In genomic region chr13:29593605-29594297, GRCh38 we compare ENCODE assay signal across 7 cellular contexts. TPM values are rescaled to one million over a fixed set of nuclear protein-coding genes. Genes with fewer than 3 reads are reported as not detected.
A peak's percentile ranks its signal among the peaks of the same experiment; 100 is the strongest.
DNase-seq lines count a peak whose midpoint lies in the region; ATAC-seq, FAIRE-seq and TF ChIP-seq lines count a peak whose summit lies in the region.

No MANE protein-coding gene starts in this region.

- H2BK120ac ChIP-seq in H1 (replicated peaks; ENCODE audit: low read depth, low read length) = no peak overlapping the region

- no peak overlapping the region for H2BK15ac ChIP-seq in H1 (ENCODE audit: low read length)

- H3K23ac ChIP-seq in H1 (ENCODE audit: insufficient read length) = no peak overlapping the region

- H3K4me1 ChIP-seq in H1 (replicated peaks in 1 of 4; ENCODE audit: control insufficient read depth in 3 of 4, insufficient read depth in 4 of 4, low read length in 3 of 4) = peaks cover 5 to 18% (median 12%) of the 10 kb centered on the region in 4 experiments
- no peaks in the 10 kb centered on the region for H3K4me1 ChIP-seq in pancreas

- peak overlapping the region; percentile 70 to 96 for H3K4me2 ChIP-seq in H1 (ENCODE audit: insufficient read depth in 1 of 2, low read depth in 2 of 2, low read length in 2 of 2)

- no peak overlapping the region for H3K14ac ChIP-seq in H1 (ENCODE audit: insufficient read length)

- no peak overlapping the region for H3K56ac ChIP-seq in H1 (replicated peaks; ENCODE audit: insufficient read length, low read depth, low read length)

- H3K9me3 ChIP-seq in H1 (ENCODE audit: insufficient read depth in 2 of 2, low read depth in 1 of 2, low read length in 1 of 2) = no peaks in the 10 kb centered on the region
- H3K9me3 ChIP-seq in pancreas = no peaks in the 10 kb centered on the region

- H3K23me2 ChIP-seq in H1 (ENCODE audit: low read depth, low read length) = peaks cover 4% of the 10 kb centered on the region; the same call in 1 of the 2 replicates

- 64% methylated on average over 8 of the region's 8 CpGs; no CpG with 5 or more reads in 1 of the 2 experiments for WGBS in H1 (ENCODE audit: extremely low coverage in 1 of 2, insufficient coverage in 1 of 2, insufficient read length in 1 of 2, insufficient replicate concordance in 2 of 2, low coverage in 1 of 2, low lambda C conversion rate in 2 of 2, missing lambda C conversion rate in 1 of 2), 2 experiments
- 34 to 38% methylated on average over 8 of the region's 8 CpGs for WGBS in pancreas, 2 donors

- POLR2A ChIA-PET in H1 (lab: Charles Lee; ENCODE audit: partially characterized antibody) = interaction anchor here (0.6 to 3.5 kb wide), 7 partner anchors 7 to 86 kb away, joined by 3 to 25 read pairs (median 6); no protein-coding TSS in a partner anchor

- no peak overlapping the region for H4K8ac ChIP-seq in H1 (ENCODE audit: extremely low read depth, insufficient read depth, low read length)

- TF ChIP-seq CTCF in GM12864 (IDR thresholded peaks at IDR 0.05; ENCODE audit: low read depth, low read length, missing control alignments) (no peak), H1 (IDR thresholded peaks at IDR 0.05; ENCODE audit: control extremely low read depth in 1 of 3, insufficient read depth in 1 of 3, low read depth in 1 of 3, low read length in 3 of 3) (no peak), pancreas (IDR thresholded peaks at IDR 0.05) (no peak)

- H3K79me1 ChIP-seq in H1 (ENCODE audit: low read depth, low read length) = peaks cover 23% of the 10 kb centered on the region

- H2BK5ac ChIP-seq in H1 (ENCODE audit: low read depth, low read length) = no peak overlapping the region

- ATAC-seq in pancreas (no peak), GM21390 (IDR thresholded peaks at IDR 0.05; ENCODE audit: unreplicated experiment) (no peak)

- H3K4ac ChIP-seq in H1 (replicated peaks; ENCODE audit: insufficient read length, low read depth, low read length) = no peak overlapping the region

- H3K27ac ChIP-seq in H1 (ENCODE audit: low read depth, low read length) = no peak overlapping the region
- H3K27ac ChIP-seq in pancreas = peak overlapping the region; percentile 90 to 95 (median 92)

- H4K20me1 ChIP-seq in H1 (replicated peaks in 1 of 2; ENCODE audit: control insufficient read depth in 1 of 2, insufficient read depth in 2 of 2, low read length in 2 of 2) = peaks cover 19 to 36% of the 10 kb centered on the region in 2 experiments

- H3K36me3 ChIP-seq in H1 (ENCODE audit: control insufficient read depth in 2 of 4, insufficient read depth in 4 of 4, low read length in 3 of 4) (peaks cover 0 to 3% (median 0%) of the 10 kb centered on the region in 4 experiments; a peak in 1 of 8 replicates), pancreas (no peaks in the 10 kb centered on the region)

- H4K5ac ChIP-seq in H1 (ENCODE audit: insufficient read length, low read depth, low read length) = no peak overlapping the region

- TF ChIP-seq RAD21 in H1 (IDR thresholded peaks at IDR 0.05 in 1 of 2, conservative IDR thresholded peaks at IDR 0.05 in 1 of 2; ENCODE audit: low read depth in 2 of 2, low read length in 2 of 2) = no peak

- TF ChIP-seq POLR2A in H1 (IDR thresholded peaks at IDR 0.05; ENCODE audit: control extremely low read depth in 1 of 2, low read depth in 2 of 2, low read length in 2 of 2) = no peak

- no peak overlapping the region for H2BK20ac ChIP-seq in H1 (ENCODE audit: low read length)

- no peak overlapping the region for H4K91ac ChIP-seq in H1 (replicated peaks; ENCODE audit: insufficient read length, low read length)

- no peak for TF ChIP-seq EP300 in H1 (IDR thresholded peaks at IDR 0.05; ENCODE audit: borderline replicate concordance in 1 of 2, low read depth in 2 of 2, low read length in 2 of 2)

- peaks cover 47 to 65% of the 10 kb centered on the region in 2 experiments for H3K79me2 ChIP-seq in H1 (ENCODE audit: control insufficient read depth in 1 of 2, insufficient read depth in 2 of 2, low read length in 2 of 2)

- H3K18ac ChIP-seq in H1 (ENCODE audit: extremely low read depth, low read length) = no peak overlapping the region

- no peak for FAIRE-seq in H1 (lab: Jason Lieb, UNC)
- peak; percentile 49 for FAIRE-seq in pancreas (lab: Jason Lieb, UNC)

- no peak overlapping the region for H2BK12ac ChIP-seq in H1 (ENCODE audit: low read depth, low read length)

- peaks cover 0 to 2% (median 0%) of the 10 kb centered on the region in 4 experiments; a peak in 1 of 7 replicates for H3K27me3 ChIP-seq in H1 (replicated peaks in 1 of 4; ENCODE audit: control insufficient read depth in 3 of 4, extremely low read depth in 1 of 4, insufficient read depth in 3 of 4, low read length in 3 of 4)
- no peaks in the 10 kb centered on the region for H3K27me3 ChIP-seq in pancreas

- peak overlapping the region in 2 of 4 experiments; percentile 92 to 96; a peak in 5 of 7 replicates for H3K9ac ChIP-seq in H1 (replicated peaks in 1 of 4; ENCODE audit: extremely low read depth in 1 of 4, low read depth in 3 of 4, low read length in 3 of 4)

- intact Hi-C loops in pancreas (cut with DNase I) = no loop called here

- peak overlapping the region; percentile 89 for H3K4me3 ChIP-seq in GM12864 (ENCODE audit: low read depth, low read length)
- H3K4me3 ChIP-seq in H1 (ENCODE audit: extremely low read depth in 1 of 4, insufficient read depth in 2 of 4, low read depth in 3 of 4, low read length in 4 of 4) = peak overlapping the region; percentile 70 to 91 (median 86); a peak in 7 of 8 replicates
- peak overlapping the region in 3 of 4 donors; percentile 91 to 99 (median 98) for H3K4me3 ChIP-seq in pancreas

- no peak overlapping the region for H2AK5ac ChIP-seq in H1 (ENCODE audit: low read depth, low read length)

- CTCF ChIA-PET in H1 (lab: Charles Lee; ENCODE audit: partially characterized antibody) = no interaction called here

- DNase-seq in GM12864 (ENCODE audit: low read depth) = no peak
- peak; percentile 25 for DNase-seq in OCI-M1 (lab: John Stamatoyannopoulos, UW)
- no peak for DNase-seq in H1 (ENCODE audit: low read depth in 1 of 2, low spot score in 2 of 2)
- DNase-seq in pancreas = no peak
- no peak for DNase-seq in CD1c-positive myeloid dendritic cell (ENCODE audit: extremely low spot score)
- no peak for DNase-seq in SKM-1 (lab: John Stamatoyannopoulos, UW; ENCODE audit: unreplicated experiment)

- no peak overlapping the region for H2AFZ ChIP-seq in H1 (ENCODE audit: low read length)

TF ChIP-seq in H1, 55 proteins besides CTCF, POLR2A, EP300 and RAD21 (continues in another document):
- TF ChIP-seq JUND (IDR thresholded peaks at IDR 0.05; ENCODE audit: low read length) (no peak), CREB1 (IDR thresholded peaks at IDR 0.05) (no peak), YY1 (IDR thresholded peaks at IDR 0.05; ENCODE audit: low read depth, low read length) (no peak), POU5F1 (IDR thresholded peaks at IDR 0.05; ENCODE audit: low read depth, low read length) (no peak), BCL11A (IDR thresholded peaks at IDR 0.05; ENCODE audit: low read depth in 2 of 2, low read length in 2 of 2) (no peak), SP2 (IDR thresholded peaks at IDR 0.05; ENCODE audit: low read length) (no peak), USF2 (IDR thresholded peaks at IDR 0.05; ENCODE audit: low read length) (no peak), HDAC6 (IDR thresholded peaks at IDR 0.05; ENCODE audit: low read depth, low read length) (no peak), ATF3 (IDR thresholded peaks at IDR 0.05; ENCODE audit: insufficient read depth, low read depth, low read length) (no peak), SP4 (IDR thresholded peaks at IDR 0.05; ENCODE audit: low read length) (no peak), TAF1 (IDR thresholded peaks at IDR 0.05; ENCODE audit: low read depth, low read length) (no peak)

RNA-seq across cellular contexts. Expression of gene SLC7A1, which starts 1.7 kb away (rescaled TPM):
- 107 and 114 TPM in 2 replicates for total RNA-seq in H1 (2021; fragmentation: NEBNext Ultra II Directional; extraction: Animal tissue kit (Norgen Biotek cat#: 25700))
- polyA plus RNA-seq in H1 (2011; rRNA removed) = 26.8 and 44.5 TPM in 2 replicates
- polyA plus RNA-seq in H1 (2011; cell fraction: cytosol; rRNA removed) = 24.8 TPM
- 56.4 TPM for polyA plus RNA-seq in H1 (2011; cell fraction: nucleus; rRNA removed)
- 39.3 to 50.8 TPM (median 47.6 TPM) in 4 replicates for polyA plus RNA-seq in H1 (2012, experiment 1 of 2)
- polyA plus RNA-seq in H1 (2012, experiment 2 of 2) = 32.9 TPM
- 65.9 TPM for polyA plus RNA-seq in H1 (2013, experiment 1 of 2)
- polyA plus RNA-seq in H1 (2013, experiment 2 of 2) = 59.6 TPM
- polyA minus RNA-seq in H1 (2011; rRNA and poly(A)+ RNA removed) = 65.5 and 70.8 TPM in 2 replicates
- polyA minus RNA-seq in H1 (2011; cell fraction: cytosol; rRNA and poly(A)+ RNA removed) = 51.4 TPM
- 52.4 TPM for polyA minus RNA-seq in H1 (2011; cell fraction: nucleus; rRNA and poly(A)+ RNA removed)
- total RNA-seq in pancreas = 100 to 1,000 TPM in 1 of 6 donors, 10 to 100 TPM in 5; 28.9 to 143 (median 35.0) TPM
- polyA plus RNA-seq in pancreas = 10 to 100 TPM in 1 of 2 donors, 1 to 10 TPM in 1; 5.2 to 10.4 TPM
